9 cellular contexts compared by ENCODE assay signal in the genomic region with DNA sequence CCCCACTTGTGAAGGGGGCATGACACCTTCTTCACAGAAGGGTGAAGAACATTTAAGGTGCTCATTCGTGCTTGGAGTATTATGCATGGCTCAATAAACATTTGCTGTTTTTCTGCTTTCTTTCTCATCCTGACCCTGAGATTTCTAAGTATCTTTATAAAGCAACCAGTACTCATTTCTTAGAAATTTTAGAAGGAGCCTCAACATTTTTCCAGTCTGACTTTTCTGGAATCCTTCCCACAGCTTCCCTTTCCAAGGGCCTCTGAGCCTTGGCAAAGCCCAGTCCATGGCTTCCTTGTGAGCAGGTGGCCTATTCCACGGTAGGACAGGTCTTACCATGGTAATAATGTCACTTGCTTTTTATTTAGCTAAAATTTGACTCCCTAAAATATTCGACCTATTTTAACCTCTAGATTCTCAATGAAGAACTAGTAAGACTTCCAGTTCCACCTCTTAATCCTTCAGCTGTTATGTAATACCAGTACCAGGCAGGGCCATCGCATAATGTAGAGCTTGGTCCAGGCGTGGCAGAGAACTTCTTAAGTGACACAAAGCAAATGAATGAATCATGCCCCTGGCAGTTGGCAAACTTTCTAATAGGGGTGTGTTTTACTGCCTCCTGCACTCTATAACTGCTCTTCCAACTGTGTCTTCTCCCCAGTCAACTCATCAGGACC. TPM values are rescaled to one million over a fixed set of nuclear protein-coding genes. Genes with fewer than 3 reads are reported as not detected.
DNase-seq lines count a peak whose midpoint lies in the region; ATAC-seq and TF ChIP-seq lines count a peak whose summit lies in the region.
"Had no signal": no experiment of that assay in that cellular context is flagged by ENCODE, and none has a peak within 500 bp of the region (broad histone marks: within the 10 kb centered on the region; RNA-seq: fewer than 3 reads in every experiment).

No MANE protein-coding gene starts in this region.

- no peak for TF ChIP-seq POLR2A in thyroid gland (IDR thresholded peaks at IDR 0.05)

- H3K9me3 ChIP-seq in SJSA1 (replicated peaks): no peaks in the 10 kb centered on the region
- no peaks in the 10 kb centered on the region for H3K9me3 ChIP-seq in thyroid gland

- intact Hi-C loops in thyroid gland (cut with DNase I): no loop called here

- no peak for ATAC-seq in GM19023 (IDR thresholded peaks at IDR 0.05; ENCODE audit: unreplicated experiment)

- 43 to 48% methylated on average over 5 of the region's 5 CpGs for WGBS in thyroid gland, 2 donors

- DNase-seq in DMS153 (lab: John Stamatoyannopoulos, UW) (peak; percentile 27), DMS153 treated with DMSO at 0.1 percent for 48 hours (lab: John Stamatoyannopoulos, UW; ENCODE audit: unreplicated experiment) (no peak), SJSA1 (ENCODE audit: low read depth in 1 of 2, low spot score in 2 of 2) (peak; percentile 43 to 49), glomerular visceral epithelial cell (ENCODE audit: extremely low spot score) (peak; percentile 88), thyroid gland (peak; percentile 75 to 80), T-helper 2 cell (no peak)
- no peak for DNase-seq in NK-92 treated with Interleukin-12 subunit alpha and Interleukin-12 subunit beta, amount 100 ng/mL, for 24 hours (lab: John Stamatoyannopoulos, UW)

- H3K36me3 ChIP-seq in SJSA1 (no peaks in the 10 kb centered on the region), thyroid gland (no peaks in the 10 kb centered on the region)

- peaks cover 37% of the 10 kb centered on the region for H3K4me1 ChIP-seq in SJSA1 (replicated peaks)
- peaks cover 22 to 30% of the 10 kb centered on the region in 2 donors for H3K4me1 ChIP-seq in thyroid gland

- no peaks in the 10 kb centered on the region for H3K27me3 ChIP-seq in SJSA1 (replicated peaks)
- no peaks in the 10 kb centered on the region for H3K27me3 ChIP-seq in thyroid gland

- TF ChIP-seq CTCF in thyroid gland (IDR thresholded peaks at IDR 0.05): no peak

- H3K27ac ChIP-seq in SJSA1 (peak overlapping the region; percentile 26; the same call in 1 of the 2 replicates), thyroid gland (peak overlapping the region; percentile 30 to 72 (median 59))

- H3K4me3 ChIP-seq in SJSA1: no peak overlapping the region
- H3K4me3 ChIP-seq in thyroid gland (replicated peaks in 1 of 3): no peak overlapping the region

RNA-seq across cellular contexts. Expression of a gene that starts 1.0 kb away (rescaled TPM):
- not detected in 2 replicates for total RNA-seq in SJSA1 (2014; rRNA removed; shearing (Covaris generic))
- 1 to 10 TPM in 1 of 4 donors, not detected in 3; 3.4 TPM for total RNA-seq in thyroid gland
- total RNA-seq: activated CD8-positive, alpha-beta memory T cell treated with anti-CD3 and anti-CD28 coated beads for 36 hours had no signal

Comparison
In these comparisons a context has a peak if more than half of its experiments do, and no peak if none do; other contexts are left out.
1. DNase-seq: peak in DMS153 (single experiment), SJSA1 (2 of 2), glomerular visceral epithelial cell (single experiment) and thyroid gland (2 of 2); none in DMS153 treated with DMSO at 0.1 percent for 48 hours (single experiment), T-helper 2 cell (0 of 5) and NK-92 treated with Interleukin-12 subunit alpha and Interleukin-12 subunit beta, amount 100 ng/mL, for 24 hours (single experiment).